Comparison of ENCODE assay signal across 22 cellular contexts in the genomic region with DNA sequence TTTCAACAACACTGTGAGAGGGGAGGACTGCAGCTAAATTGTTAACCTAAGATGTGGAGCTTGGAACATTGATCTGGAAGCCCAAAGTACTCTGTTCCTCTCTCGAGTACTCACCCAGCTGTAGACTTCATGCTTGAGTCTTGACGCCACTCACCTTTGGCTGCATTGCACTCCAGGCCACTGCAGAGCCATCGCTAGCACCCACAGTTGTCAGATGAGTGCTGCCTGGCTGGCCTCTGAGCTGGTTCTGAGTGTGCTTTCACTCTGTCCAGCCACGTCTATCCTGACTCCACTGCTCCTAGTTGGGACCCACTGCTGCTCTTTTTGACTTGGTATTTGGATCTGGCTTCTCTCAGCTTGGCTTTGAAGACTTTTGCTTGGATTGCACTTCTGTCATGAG.
"Had no signal": no experiment of that assay in that cellular context is flagged by ENCODE, and none has a peak within 500 bp of the region (broad histone marks: within the 10 kb centered on the region; RNA-seq: fewer than 3 reads in every experiment).

No MANE protein-coding gene starts in this region.

- H3K9ac ChIP-seq: KMS-11 had no signal

- H3K4me2 ChIP-seq: KMS-11 had no signal

- FAIRE-seq: HTR-8/SVneo, K562, RCC 7860 had no signal

- H3K27me3 ChIP-seq: SJSA1 had no signal

- H3K27ac ChIP-seq: HL-60, KMS-11, SJSA1, SK-N-MC had no signal

- ATAC-seq: K562 had no signal

- H3K36me3 ChIP-seq: SJSA1 had no signal

- H3K4me3 ChIP-seq: K562, SJSA1, SK-N-MC had no signal

- DNase-seq: Kasumi-1, MM.1S, NCI-H1092 treated with DMSO at 0.1 percent for 48 hours, NCI-H1436, NCI-H187, NCI-H2029, NCI-H2081 treated with DMSO at 0.1 percent for 48 hours, NCI-H2171, NCI-H226, NCI-H524, NCI-H526 treated with DMSO at 0.1 percent for 48 hours, NCI-H748 treated with DMSO at 0.1 percent for 48 hours, Right ventricle myocardium superior, RPMI8226, SIG-M5 had no signal

- H3K4me1 ChIP-seq: SJSA1 had no signal
